In the genomic region with DNA sequence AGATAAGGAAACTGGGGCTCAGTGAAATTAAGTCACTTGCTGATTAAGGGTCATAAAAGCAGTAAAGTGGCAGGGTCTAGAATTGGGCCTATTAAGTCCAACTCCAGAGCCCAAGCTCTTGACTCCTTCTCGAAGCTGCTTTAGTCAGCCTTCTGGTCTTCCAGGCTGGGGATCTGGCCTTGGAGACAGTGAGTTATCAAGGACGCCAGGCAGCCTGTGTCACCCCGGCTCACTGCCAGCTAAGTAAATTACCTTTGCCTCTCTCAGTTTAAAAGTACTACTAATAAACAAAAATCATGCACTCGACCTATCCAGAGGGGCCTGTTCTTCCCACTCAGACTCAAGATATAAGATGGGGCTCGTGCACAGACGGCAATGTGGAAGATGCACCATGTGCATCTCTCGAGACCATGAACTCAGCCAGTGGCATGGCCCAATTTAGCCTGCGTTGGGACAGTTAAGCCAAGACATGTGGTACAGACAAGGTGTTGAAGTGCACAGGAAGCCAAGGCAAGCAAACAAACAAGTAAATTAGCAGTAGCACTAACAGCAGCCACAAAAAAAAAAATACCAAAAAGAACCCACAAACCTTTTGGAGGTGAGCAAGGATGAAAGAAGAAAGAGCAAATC, we compare ENCODE assay signal across 19 cellular contexts.
DNase-seq lines count a peak whose midpoint lies in the region; ATAC-seq, FAIRE-seq and TF ChIP-seq lines count a peak whose summit lies in the region.
"Had no signal": no experiment of that assay in that cellular context is flagged by ENCODE, and none has a peak within 500 bp of the region (broad histone marks: within the 10 kb centered on the region; RNA-seq: fewer than 3 reads in every experiment).

No MANE protein-coding gene starts in this region.

- H4K20me1 ChIP-seq in mammary epithelial cell (ENCODE audit: insufficient read depth, low read length): no peaks in the 10 kb centered on the region

- H3K36me3 ChIP-seq in adrenal gland (replicated peaks in 1 of 2) (no peaks in the 10 kb centered on the region), gastrocnemius medialis (no peaks in the 10 kb centered on the region), mammary epithelial cell (ENCODE audit: insufficient read depth, low read length) (no peaks in the 10 kb centered on the region)
- H3K36me3 ChIP-seq: BE2C, SJSA1 had no signal

- peaks cover 6% of the 10 kb centered on the region for H3K79me2 ChIP-seq in mammary epithelial cell (ENCODE audit: insufficient read depth, low read length)

- DNase-seq in activated naive CD4-positive, alpha-beta T cell treated with anti-CD3 and anti-CD28 coated beads, Interleukin-2, amount 50 U/mL, for 72 hours (ENCODE audit: low spot score in 2 of 2): no peak
- DNase-seq in activated naive CD4-positive, alpha-beta T cell treated with anti-CD3 and anti-CD28 coated beads for 36 hours: no peak
- no peak for DNase-seq in GM12891 (ENCODE audit: insufficient read length, low spot score)
- DNase-seq in adrenal gland: peak; percentile 37 to 66 (median 58)
- DNase-seq in gastrocnemius medialis: no peak
- no peak for DNase-seq in mammary epithelial cell
- no peak for DNase-seq in OCI-M2 (lab: John Stamatoyannopoulos, UW; ENCODE audit: unreplicated experiment)
- no peak for DNase-seq in NCI-H446 treated with DMSO at 0.1 percent for 48 hours (lab: John Stamatoyannopoulos, UW)
- DNase-seq: 8988T, BE2C, DMS79 treated with DMSO at 0.1 percent for 48 hours, H7, KG1, NCI-H1092, NCI-H2081 treated with DMSO at 0.1 percent for 48 hours, NCI-H524 had no signal

- H3K4me2 ChIP-seq in mammary epithelial cell (ENCODE audit: insufficient read depth, low read depth, low read length): no peak overlapping the region

- in situ Hi-C loops in gastrocnemius medialis (cut with MboI; ENCODE audit: low sequenced_read_pairs in 4 of 4) (loop anchor here in 1 of 4 donors (25.0 kb wide), 1 partner anchor 310 kb away; a partner anchor contains a TSS), mammary epithelial cell (cut with MboI; ENCODE audit: low sequenced_read_pairs in 2 of 2) (loop anchor here in 1 of 2 donors (25.0 kb wide), 1 partner anchor 310 kb away; a partner anchor contains a TSS)

- intact Hi-C loops in activated naive CD4-positive, alpha-beta T cell treated with anti-CD3 and anti-CD28 coated beads for 36 hours (cut with micrococcal nuclease): no loop called here
- intact Hi-C loops in adrenal gland (cut with DNase I): no loop called here
- intact Hi-C loops in gastrocnemius medialis (cut with DNase I; ENCODE audit: low total_unique reads): no loop called here
- intact Hi-C loops in mammary epithelial cell (cut with micrococcal nuclease): no loop called here

- H3K4me3 ChIP-seq in adrenal gland (no peak overlapping the region), gastrocnemius medialis (no peak overlapping the region), mammary epithelial cell (replicated peaks in 1 of 3; ENCODE audit: insufficient read depth in 1 of 3, low read depth in 2 of 3, low read length in 3 of 3) (no peak overlapping the region)
- H3K4me3 ChIP-seq: SJSA1 had no signal

- H3K27ac ChIP-seq in adrenal gland (peak overlapping the region in 2 of 5 donors; percentile 13 to 54), gastrocnemius medialis (peak overlapping the region in 3 of 4 donors; percentile 22 to 57 (median 26)), mammary epithelial cell (ENCODE audit: insufficient read depth, low read depth, low read length) (no peak overlapping the region)
- H3K27ac ChIP-seq: SJSA1 had no signal

- peak; percentile 67 for FAIRE-seq in GM12891 (lab: Jason Lieb, UNC)
- FAIRE-seq: G401.6, HepG2 had no signal

- TF ChIP-seq POLR2A in GM12891 (IDR thresholded peaks at IDR 0.05; ENCODE audit: low read depth, low read length): no peak
- no peak for TF ChIP-seq POLR2A in adrenal gland (IDR thresholded peaks at IDR 0.05)
- TF ChIP-seq POLR2A in gastrocnemius medialis (IDR thresholded peaks at IDR 0.05): no peak

- no peaks in the 10 kb centered on the region for H3K27me3 Mint-ChIP-seq in activated naive CD4-positive, alpha-beta T cell treated with anti-CD3 and anti-CD28 coated beads for 36 hours (ENCODE audit: low read depth)

- no peak for ATAC-seq in activated naive CD4-positive, alpha-beta T cell treated with anti-CD3 and anti-CD28 coated beads, Interleukin-2, amount 50 U/mL, for 72 hours
- ATAC-seq in gastrocnemius medialis: peak; percentile 30 to 79
- ATAC-seq: HepG2 had no signal

- H3K9me3 Mint-ChIP-seq in activated naive CD4-positive, alpha-beta T cell treated with anti-CD3 and anti-CD28 coated beads, Interleukin-2, amount 50 U/mL, for 72 hours: no peaks in the 10 kb centered on the region
- H3K9me3 Mint-ChIP-seq in activated naive CD4-positive, alpha-beta T cell treated with anti-CD3 and anti-CD28 coated beads for 36 hours: no peaks in the 10 kb centered on the region

- H3K9me3 ChIP-seq in adrenal gland (replicated peaks in 1 of 3): no peaks in the 10 kb centered on the region
- no peaks in the 10 kb centered on the region for H3K9me3 ChIP-seq in gastrocnemius medialis
- H3K9me3 ChIP-seq in mammary epithelial cell (replicated peaks; ENCODE audit: insufficient read depth, low read length): no peaks in the 10 kb centered on the region
- H3K9me3 ChIP-seq: BE2C, SJSA1 had no signal

- H3K4me1 ChIP-seq in adrenal gland (replicated peaks in 1 of 2) (no peaks in the 10 kb centered on the region), gastrocnemius medialis (no peaks in the 10 kb centered on the region), mammary epithelial cell (ENCODE audit: insufficient read depth, low read length) (peaks cover 2% of the 10 kb centered on the region)
- H3K4me1 ChIP-seq: BE2C, SJSA1 had no signal

- no peak overlapping the region for H2AFZ ChIP-seq in mammary epithelial cell (ENCODE audit: low read depth, low read length)

- H3K4me3 Mint-ChIP-seq in activated naive CD4-positive, alpha-beta T cell treated with anti-CD3 and anti-CD28 coated beads for 36 hours: no peak overlapping the region

- WGBS in adrenal gland, 4 donors: 57 to 80% (median 71%) methylated on average over 6 to 8 of the region's 8 CpGs
- 66% methylated on average over 8 of the region's 8 CpGs for WGBS in mammary epithelial cell (ENCODE audit: low coverage, missing lambda C conversion rate)

- no peak for TF ChIP-seq CTCF in adrenal gland (IDR thresholded peaks at IDR 0.05)
- no peak for TF ChIP-seq CTCF in gastrocnemius medialis (IDR thresholded peaks at IDR 0.05 in 4 of 5, conservative IDR thresholded peaks at IDR 0.05 in 1 of 5)
- TF ChIP-seq CTCF in mammary epithelial cell (conservative IDR thresholded peaks at IDR 0.05 in 1 of 2, IDR thresholded peaks at IDR 0.05 in 1 of 2; ENCODE audit: extremely low read depth in 1 of 2, insufficient read depth in 1 of 2, low read depth in 1 of 2, low read length in 2 of 2): no peak

- H3K27ac Mint-ChIP-seq in activated naive CD4-positive, alpha-beta T cell treated with anti-CD3 and anti-CD28 coated beads, Interleukin-2, amount 50 U/mL, for 72 hours: peak overlapping the region; percentile 29 to 41
- no peak overlapping the region for H3K27ac Mint-ChIP-seq in activated naive CD4-positive, alpha-beta T cell treated with anti-CD3 and anti-CD28 coated beads for 36 hours

- peaks cover 27% of the 10 kb centered on the region for H3K4me1 Mint-ChIP-seq in activated naive CD4-positive, alpha-beta T cell treated with anti-CD3 and anti-CD28 coated beads for 36 hours (ENCODE audit: low read depth)

- dilution Hi-C loops in mammary epithelial cell (cut with HindIII; ENCODE audit: low sequenced_read_pairs): no loop called here

- no peaks in the 10 kb centered on the region for H3K27me3 ChIP-seq in adrenal gland
- no peaks in the 10 kb centered on the region for H3K27me3 ChIP-seq in gastrocnemius medialis
- H3K27me3 ChIP-seq in mammary epithelial cell (ENCODE audit: insufficient read depth, low read length): no peaks in the 10 kb centered on the region
- H3K27me3 ChIP-seq: BE2C, SJSA1 had no signal

- no peak overlapping the region for H3K9ac ChIP-seq in mammary epithelial cell (ENCODE audit: insufficient read depth, low read length)

- H3K36me3 Mint-ChIP-seq in activated naive CD4-positive, alpha-beta T cell treated with anti-CD3 and anti-CD28 coated beads, Interleukin-2, amount 50 U/mL, for 72 hours: peaks cover 7 to 19% of the 10 kb centered on the region in 2 donors
- peaks cover 3% of the 10 kb centered on the region for H3K36me3 Mint-ChIP-seq in activated naive CD4-positive, alpha-beta T cell treated with anti-CD3 and anti-CD28 coated beads for 36 hours (ENCODE audit: low read depth)

- CTCF ChIA-PET in activated naive CD4-positive, alpha-beta T cell treated with anti-CD3 and anti-CD28 coated beads for 36 hours (lab: Charles Lee): interaction anchor here (1.5 kb wide), 1 partner anchor 25 kb away, joined by 3 read pairs; no protein-coding TSS in a partner anchor
- CTCF ChIA-PET in mammary epithelial cell (lab: Charles Lee; ENCODE audit: low non-redundant PET): no interaction called here

- no TSS peak for BruUV-seq in mammary epithelial cell (replicated peaks; lab: Mats Ljungman, UMichigan)

TF ChIP-seq in GM12891, 5 proteins besides CTCF, POLR2A, EP300 and RAD21:
- no peak for TF ChIP-seq SPI1 (IDR thresholded peaks at IDR 0.05; ENCODE audit: low read depth, low read length)
- TF ChIP-seq POU2F2 (IDR thresholded peaks at IDR 0.05; ENCODE audit: low read depth, low read length): no peak
- TF ChIP-seq TAF1 (IDR thresholded peaks at IDR 0.05; ENCODE audit: low read depth, low read length): no peak
- TF ChIP-seq POLR2AphosphoS5 (IDR thresholded peaks at IDR 0.05; ENCODE audit: low read depth, low read length): no peak
- TF ChIP-seq PAX5 (IDR thresholded peaks at IDR 0.05; ENCODE audit: insufficient read depth, low read length, severe bottlenecking): no peak

Comparison
In these comparisons a context has a peak if more than half of its experiments do, and no peak if none do; other contexts are left out.
1. ATAC-seq: peak in gastrocnemius medialis (2 of 2); none in activated naive CD4-positive, alpha-beta T cell treated with anti-CD3 and anti-CD28 coated beads, Interleukin-2, amount 50 U/mL, for 72 hours (0 of 2).
2. DNase-seq: peak in adrenal gland (7 of 7); none in activated naive CD4-positive, alpha-beta T cell treated with anti-CD3 and anti-CD28 coated beads, Interleukin-2, amount 50 U/mL, for 72 hours (0 of 2), activated naive CD4-positive, alpha-beta T cell treated with anti-CD3 and anti-CD28 coated beads for 36 hours (single experiment), GM12891 (single experiment), gastrocnemius medialis (0 of 2), mammary epithelial cell (single experiment), OCI-M2 (single experiment) and NCI-H446 treated with DMSO at 0.1 percent for 48 hours (single experiment).